In genomic region chr20:33731693-33732165, GRCh38 we compare ENCODE assay signal across 8 cellular contexts.
DNase-seq lines count a peak whose midpoint lies in the region; ATAC-seq and TF ChIP-seq lines count a peak whose summit lies in the region.

TSS of gene ZNF341 (plus strand) at chr20:33731996. CDS start at chr20:33732022, 26 bp downstream.

- H3K4me1 ChIP-seq in neuron (ENCODE audit: insufficient read depth, low read length) = peaks cover 8% of the 10 kb centered on the region
- H3K4me1 ChIP-seq in stomach smooth muscle (ENCODE audit: control insufficient read depth, insufficient read depth, low read length) = peaks cover 19% of the 10 kb centered on the region

- no peaks in the 10 kb centered on the region for H3K27me3 ChIP-seq in neuron (ENCODE audit: insufficient read depth, low read length)
- no peaks in the 10 kb centered on the region for H3K27me3 ChIP-seq in stomach smooth muscle (ENCODE audit: control insufficient read depth in 1 of 2, insufficient read depth in 2 of 2, low read length in 2 of 2)

- DNase-seq in DMS153 treated with DMSO at 0.1 percent for 48 hours (lab: John Stamatoyannopoulos, UW; ENCODE audit: unreplicated experiment) (peak; percentile 89), HuH-7.5 (ENCODE audit: low spot score) (peak; percentile 71), OCI-M1 (lab: John Stamatoyannopoulos, UW) (peak; percentile 97), fibroblast of mammary gland (ENCODE audit: low read depth) (no peak)
- peak; percentile 93 for DNase-seq in activated T-cell treated with anti-CD3 and anti-CD28 coated beads, Interleukin-2, amount 50 U/mL, for 24 hours

- peak within 1 kb of the TSS; percentile 80 for H2AFZ ChIP-seq in neuron (ENCODE audit: low read depth, low read length)

- H3K4me3 Mint-ChIP-seq in activated T-cell treated with anti-CD3 and anti-CD28 coated beads, Interleukin-2, amount 50 U/mL, for 24 hours = peak within 1 kb of the TSS; percentile 85

- H3K27ac ChIP-seq in stomach smooth muscle (ENCODE audit: low read length) = peak within 1 kb of the TSS; percentile 86

- peaks cover 7% of the 10 kb centered on the region for H3K36me3 Mint-ChIP-seq in activated T-cell treated with anti-CD3 and anti-CD28 coated beads, Interleukin-2, amount 50 U/mL, for 24 hours (ENCODE audit: low read depth)

- peak within 1 kb of the TSS; percentile 62 for H3K4me3 ChIP-seq in fibroblast of mammary gland (ENCODE audit: control insufficient read depth, low read depth, low read length)
- peak within 1 kb of the TSS; percentile 42 for H3K4me3 ChIP-seq in neuron (ENCODE audit: low read length)
- H3K4me3 ChIP-seq in stomach smooth muscle (ENCODE audit: low read length in 2 of 2) = peak within 1 kb of the TSS; percentile 69 to 81

- H3K4me1 Mint-ChIP-seq in activated T-cell treated with anti-CD3 and anti-CD28 coated beads, Interleukin-2, amount 50 U/mL, for 24 hours (ENCODE audit: low read depth) = peaks cover 22% of the 10 kb centered on the region

- no peaks in the 10 kb centered on the region for H3K36me3 ChIP-seq in neuron (ENCODE audit: insufficient read depth, low read length)
- no peaks in the 10 kb centered on the region for H3K36me3 ChIP-seq in stomach smooth muscle (ENCODE audit: control insufficient read depth in 2 of 2, insufficient read depth in 2 of 2, low read length in 2 of 2)

- H3K9me3 Mint-ChIP-seq in activated T-cell treated with anti-CD3 and anti-CD28 coated beads, Interleukin-2, amount 50 U/mL, for 24 hours = peaks cover 5% of the 10 kb centered on the region

- H3K9me3 ChIP-seq in neuron (ENCODE audit: low read length) = peaks cover 4% of the 10 kb centered on the region
- peaks cover 1 to 6% of the 10 kb centered on the region in 2 donors for H3K9me3 ChIP-seq in stomach smooth muscle (ENCODE audit: control insufficient read depth in 2 of 2, low read length in 2 of 2)

- H3K27ac Mint-ChIP-seq in activated T-cell treated with anti-CD3 and anti-CD28 coated beads, Interleukin-2, amount 50 U/mL, for 24 hours = peak within 1 kb of the TSS; percentile 92

- peak within 1 kb of the TSS; percentile 70 to 81 for H3K9ac ChIP-seq in stomach smooth muscle (ENCODE audit: low read length in 2 of 2)

- TF ChIP-seq CTCF in fibroblast of mammary gland (conservative IDR thresholded peaks at IDR 0.05; ENCODE audit: control insufficient read depth, insufficient read depth, low read depth, low read length) = peak; percentile 45

- H3K27me3 Mint-ChIP-seq in activated T-cell treated with anti-CD3 and anti-CD28 coated beads, Interleukin-2, amount 50 U/mL, for 24 hours = no peaks in the 10 kb centered on the region

- ATAC-seq in GM21529 (IDR thresholded peaks at IDR 0.05; ENCODE audit: unreplicated experiment) = peak; percentile 78
